In the genomic region with DNA sequence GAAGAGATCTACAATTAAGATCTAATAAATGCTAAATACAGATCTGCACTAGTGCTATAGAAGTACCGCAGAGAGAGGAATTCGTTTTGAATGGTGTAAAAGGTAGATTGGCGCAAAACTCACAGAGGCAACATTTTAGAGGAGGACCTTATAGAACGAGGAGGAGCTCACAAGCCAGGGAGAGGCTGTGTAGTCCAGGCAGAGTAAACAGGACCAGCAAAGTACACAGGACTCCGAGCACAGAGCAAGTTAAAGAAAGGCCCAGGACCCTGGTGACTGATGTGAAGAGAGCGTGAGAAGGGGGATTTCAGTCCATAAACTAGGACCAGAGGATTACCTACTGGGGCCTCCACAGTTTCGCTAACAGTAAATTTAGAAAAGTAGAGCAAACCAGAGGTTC, we compare ENCODE assay signal across 35 cellular contexts.
"Had no signal": no experiment of that assay in that cellular context is flagged by ENCODE, and none has a peak within 500 bp of the region (broad histone marks: within the 10 kb centered on the region; RNA-seq: fewer than 3 reads in every experiment).

No MANE protein-coding gene starts in this region.

- H3K9me3 ChIP-seq: adrenal gland, body of pancreas, colonic mucosa had no signal

- H3K4me3 ChIP-seq: adrenal gland, body of pancreas, colonic mucosa had no signal

- H3K4me1 ChIP-seq: adrenal gland, body of pancreas, colonic mucosa had no signal

- ATAC-seq: activated CD4-positive, CD25-positive, alpha-beta regulatory T cell treated with anti-CD3 and anti-CD28 coated beads, Interleukin-2, amount 50 U/mL, for 24 hours; activated CD8-positive, alpha-beta memory T cell treated with anti-CD3 and anti-CD28 coated beads, Interleukin-2, amount 10 ng/mL, durations not matched to agents 7 days and 5 days; activated CD8-positive, alpha-beta T cell treated with anti-CD3 and anti-CD28 coated beads, Interleukin-2, amount 10 ng/mL, durations not matched to agents 7 days and 5 days; activated naive CD8-positive, alpha-beta T cell treated with anti-CD3 and anti-CD28 coated beads, Interleukin-2, amount 50 U/mL, for 24 hours; body of pancreas; esophagus mucosa; T-helper 17 cell had no signal

- H3K36me3 Mint-ChIP-seq: activated CD8-positive, alpha-beta memory T cell treated with anti-CD3 and anti-CD28 coated beads, Interleukin-2, amount 10 ng/mL, durations not matched to agents 7 days and 5 days had no signal

- H3K9me3 Mint-ChIP-seq: activated B cell treated with CpG ODN at 0.5 μM for 24 hours; activated naive CD4-positive, alpha-beta T cell treated with anti-CD3 and anti-CD28 coated beads for 36 hours; activated naive CD4-positive, alpha-beta T cell treated with anti-CD3 and anti-CD28 coated beads, Interleukin-2, amount 50 U/mL, for 24 hours; activated naive CD8-positive, alpha-beta T cell treated with anti-CD3 and anti-CD28 coated beads for 36 hours; activated naive CD8-positive, alpha-beta T cell treated with anti-CD3 and anti-CD28 coated beads, Interleukin-2, amount 50 U/mL, for 24 hours; activated T-helper 1 cell treated with anti-CD3 and anti-CD28 coated beads, Interleukin-12 subunit alpha, Interleukin-12 subunit beta, Interleukin-2, Interleukin-4 antibody, amounts not matched to agents 30 ng/mL and 10 ng/mL and 1 ng/mL, durations not matched to agents 14 hours and 24 hours and 36 hours; activated T-helper 2 cell treated with anti-CD3 and anti-CD28 coated beads, Interferon-gamma antibody, Interleukin-2, Interleukin-4, amounts not matched to agents 10 μg/mL and 5 μg/mL and 100 μg/mL, durations not matched to agents 14 hours and 24 hours and 36 hours; T-helper 2 cell treated with Interferon-gamma antibody and Interleukin-4, amounts not matched to agents 5 μg/mL and 100 μg/mL, for 36 hours had no signal

- H3K27ac Mint-ChIP-seq: activated B cell treated with CpG ODN at 0.5 μM for 24 hours; activated CD8-positive, alpha-beta memory T cell treated with anti-CD3 and anti-CD28 coated beads, Interleukin-2, amount 10 ng/mL, durations not matched to agents 7 days and 5 days; activated CD8-positive, alpha-beta T cell treated with anti-CD3 and anti-CD28 coated beads, Interleukin-2, amount 10 ng/mL, durations not matched to agents 7 days and 5 days; activated naive CD4-positive, alpha-beta T cell treated with anti-CD3 and anti-CD28 coated beads for 36 hours; activated naive CD4-positive, alpha-beta T cell treated with anti-CD3 and anti-CD28 coated beads, Interleukin-2, amount 50 U/mL, for 24 hours; activated naive CD8-positive, alpha-beta T cell treated with anti-CD3 and anti-CD28 coated beads for 36 hours; activated naive CD8-positive, alpha-beta T cell treated with anti-CD3 and anti-CD28 coated beads, Interleukin-2, amount 50 U/mL, for 24 hours; activated T-helper 1 cell treated with anti-CD3 and anti-CD28 coated beads, Interleukin-12 subunit alpha, Interleukin-12 subunit beta, Interleukin-2, Interleukin-4 antibody, amounts not matched to agents 30 ng/mL and 10 ng/mL and 1 ng/mL, durations not matched to agents 14 hours and 24 hours and 36 hours; activated T-helper 2 cell treated with anti-CD3 and anti-CD28 coated beads, Interferon-gamma antibody, Interleukin-2, Interleukin-4, amounts not matched to agents 10 μg/mL and 5 μg/mL and 100 μg/mL, durations not matched to agents 14 hours and 24 hours and 36 hours; T-helper 17 cell; T-helper 2 cell treated with Interferon-gamma antibody and Interleukin-4, amounts not matched to agents 5 μg/mL and 100 μg/mL, for 36 hours had no signal

- H3K4me1 Mint-ChIP-seq: activated B cell treated with CpG ODN at 0.5 μM for 24 hours; activated naive CD4-positive, alpha-beta T cell treated with anti-CD3 and anti-CD28 coated beads, Interleukin-2, amount 50 U/mL, for 24 hours; T-helper 17 cell had no signal

- DNase-seq: activated B cell treated with CpG ODN at 0.5 μM for 24 hours; activated CD4-positive, alpha-beta T cell treated with anti-CD3 and anti-CD28 coated beads for 48 hours; activated CD4-positive, alpha-beta T cell treated with anti-CD3 and anti-CD28 coated beads, Interleukin-2, amount 50 U/mL, for 1 hour; activated CD4-positive, alpha-beta T cell treated with anti-CD3 and anti-CD28 coated beads, Interleukin-2, amount 50 U/mL, for 48 hours; activated CD8-positive, alpha-beta memory T cell treated with anti-CD3 and anti-CD28 coated beads, Interleukin-2, amount 10 ng/mL, durations not matched to agents 7 days and 5 days; activated CD8-positive, alpha-beta memory T cell treated with anti-CD3 and anti-CD28 coated beads, Interleukin-2, amount 50 U/mL, for 4 hours; activated CD8-positive, alpha-beta T cell treated with anti-CD3 and anti-CD28 coated beads, Interleukin-2, amount 10 ng/mL, durations not matched to agents 7 days and 5 days; activated effector memory CD4-positive, alpha-beta T cell treated with anti-CD3 and anti-CD28 coated beads, Interleukin-2, amount 50 U/mL, for 16 hours; activated naive CD4-positive, alpha-beta T cell treated with anti-CD3 and anti-CD28 coated beads for 36 hours; activated naive CD8-positive, alpha-beta T cell treated with anti-CD3 and anti-CD28 coated beads for 36 hours; activated naive CD8-positive, alpha-beta T cell treated with anti-CD3 and anti-CD28 coated beads, Interleukin-2, amount 50 U/mL, for 24 hours; activated T-cell treated with anti-CD3 and anti-CD28 coated beads, Interleukin-2, amount 50 U/mL, for 1 hour; activated T-cell treated with anti-CD3 and anti-CD28 coated beads, Interleukin-2, amount 50 U/mL, for 48 hours; adrenal gland; amygdala; aorta; body of pancreas; caudate nucleus; cerebellar nuclear complex; colonic mucosa; effector CD8-positive, alpha-beta T cell; foreskin fibroblast; head of caudate nucleus; T-helper 1 cell; T-helper 17 cell; T1000; WERI-Rb-1 had no signal

- H3K4me3 Mint-ChIP-seq: activated B cell treated with CpG ODN at 0.5 μM for 24 hours; activated CD8-positive, alpha-beta memory T cell treated with anti-CD3 and anti-CD28 coated beads, Interleukin-2, amount 10 ng/mL, durations not matched to agents 7 days and 5 days; activated CD8-positive, alpha-beta T cell treated with anti-CD3 and anti-CD28 coated beads, Interleukin-2, amount 10 ng/mL, durations not matched to agents 7 days and 5 days; activated naive CD4-positive, alpha-beta T cell treated with anti-CD3 and anti-CD28 coated beads for 36 hours; activated naive CD4-positive, alpha-beta T cell treated with anti-CD3 and anti-CD28 coated beads, Interleukin-2, amount 50 U/mL, for 24 hours; activated naive CD8-positive, alpha-beta T cell treated with anti-CD3 and anti-CD28 coated beads for 36 hours; activated naive CD8-positive, alpha-beta T cell treated with anti-CD3 and anti-CD28 coated beads, Interleukin-2, amount 50 U/mL, for 24 hours; activated T-helper 1 cell treated with anti-CD3 and anti-CD28 coated beads, Interleukin-12 subunit alpha, Interleukin-12 subunit beta, Interleukin-2, Interleukin-4 antibody, amounts not matched to agents 30 ng/mL and 10 ng/mL and 1 ng/mL, durations not matched to agents 14 hours and 24 hours and 36 hours; T-helper 17 cell; T-helper 2 cell treated with Interferon-gamma antibody and Interleukin-4, amounts not matched to agents 5 μg/mL and 100 μg/mL, for 36 hours had no signal

- H3K27ac ChIP-seq: adrenal gland, body of pancreas, colonic mucosa, WERI-Rb-1 had no signal

- FAIRE-seq: endometrium, frontal cortex had no signal

- H3K36me3 ChIP-seq: adrenal gland, colonic mucosa, WERI-Rb-1 had no signal

- H3K27me3 ChIP-seq: adrenal gland, body of pancreas, colonic mucosa had no signal

- H3K27me3 Mint-ChIP-seq: activated B cell treated with CpG ODN at 0.5 μM for 24 hours; activated CD8-positive, alpha-beta memory T cell treated with anti-CD3 and anti-CD28 coated beads, Interleukin-2, amount 10 ng/mL, durations not matched to agents 7 days and 5 days; activated naive CD4-positive, alpha-beta T cell treated with anti-CD3 and anti-CD28 coated beads, Interleukin-2, amount 50 U/mL, for 24 hours; activated naive CD8-positive, alpha-beta T cell treated with anti-CD3 and anti-CD28 coated beads for 36 hours; activated naive CD8-positive, alpha-beta T cell treated with anti-CD3 and anti-CD28 coated beads, Interleukin-2, amount 50 U/mL, for 24 hours; T-helper 17 cell had no signal
